ENCODE assay signal across 6 cellular contexts in the genomic region with DNA sequence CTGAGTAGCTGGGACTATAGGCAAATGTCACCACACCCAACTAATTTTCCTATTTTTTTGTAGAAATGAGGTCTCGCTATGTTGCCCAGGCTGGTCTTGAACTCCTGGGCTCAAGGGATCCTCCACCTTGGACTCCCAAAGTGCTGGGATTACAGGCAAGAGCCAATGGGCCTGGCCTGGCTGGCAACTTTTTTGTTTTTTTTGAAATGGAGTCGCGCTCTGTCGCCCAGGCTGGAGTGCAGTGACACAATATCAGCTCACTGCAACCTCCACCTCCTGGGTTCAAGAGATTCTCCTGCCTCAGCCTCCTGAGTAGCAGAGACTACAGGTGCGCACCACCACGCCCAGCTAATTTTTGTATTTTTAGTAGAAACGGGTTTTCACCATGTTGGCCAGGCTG. TPM values are rescaled to one million over a fixed set of nuclear protein-coding genes. Genes with fewer than 3 reads are reported as not detected.
DNase-seq lines count a peak whose midpoint lies in the region; ATAC-seq, FAIRE-seq and TF ChIP-seq lines count a peak whose summit lies in the region.
"Not testable (repeated sequence)": the region's sequence is repeated elsewhere in the genome, so short reads cannot be mapped to it uniquely, and the experiment has no call there.

No MANE protein-coding gene starts in this region.

- H4K8ac ChIP-seq in trophoblast cell (ENCODE audit: low read depth, low read length) = not testable (repeated sequence)

- H3K79me2 ChIP-seq in DND-41 (ENCODE audit: insufficient read depth, low read length) = peaks cover 87% of the 10 kb centered on the region
- peaks cover 86% of the 10 kb centered on the region for H3K79me2 ChIP-seq in Loucy (ENCODE audit: insufficient read depth, low read length)
- peaks cover 78% of the 10 kb centered on the region for H3K79me2 ChIP-seq in PC-9 (ENCODE audit: low read depth)
- peaks cover 89% of the 10 kb centered on the region for H3K79me2 ChIP-seq in K562 (ENCODE audit: control insufficient read depth, insufficient read depth, low read length)
- H3K79me2 ChIP-seq in trophoblast cell (ENCODE audit: control insufficient read depth, insufficient read depth, low read length, poor library complexity) = peaks cover 15% of the 10 kb centered on the region

- H3K4me1 ChIP-seq in BLaER1 treated with 17β-estradiol and CSF1 and Interleukin-3, amounts not matched to agents 10 nM and 100 nM = peaks cover 24 to 70% (median 34%) of the 10 kb centered on the region in 10 experiments
- peaks cover 69% of the 10 kb centered on the region for H3K4me1 ChIP-seq in DND-41 (ENCODE audit: insufficient read depth, low read length)
- peaks cover 62% of the 10 kb centered on the region for H3K4me1 ChIP-seq in Loucy (ENCODE audit: insufficient read depth, low read length, poor library complexity, severe bottlenecking)
- peaks cover 23% of the 10 kb centered on the region for H3K4me1 ChIP-seq in PC-9 (replicated peaks; ENCODE audit: insufficient read depth)
- peaks cover 18 to 20% of the 10 kb centered on the region in 2 experiments; a peak in 4 of 5 replicates for H3K4me1 ChIP-seq in K562 (replicated peaks in 1 of 2; ENCODE audit: control insufficient read depth in 2 of 2, insufficient read depth in 2 of 2, low read length in 2 of 2)
- H3K4me1 ChIP-seq in trophoblast cell (ENCODE audit: control insufficient read depth in 1 of 2, insufficient read depth in 2 of 2, low read length in 2 of 2) = not testable (repeated sequence)

- BruUV-seq in PC-9 (replicated peaks; lab: Mats Ljungman, UMichigan) = TSS peak; percentile 1
- not testable (repeated sequence) for BruUV-seq in K562 (replicated peaks; lab: Mats Ljungman, UMichigan)

- not testable (repeated sequence) for TF ChIP-seq POLR2A in K562 (conservative IDR thresholded peaks at IDR 0.05)

- not testable (repeated sequence) for H3K9ac ChIP-seq in BLaER1 treated with 17β-estradiol and CSF1 and Interleukin-3, amounts not matched to agents 10 nM and 100 nM; DND-41 (ENCODE audit: low read depth, low read length); Loucy (ENCODE audit: low read depth, low read length, poor library complexity, severe bottlenecking); K562 (ENCODE audit: insufficient read depth in 1 of 2, low read depth in 2 of 2, low read length in 2 of 2); trophoblast cell (ENCODE audit: low read length)

- not testable (repeated sequence) for H2AK5ac ChIP-seq in trophoblast cell (ENCODE audit: low read length)

- H2BK5ac ChIP-seq in trophoblast cell (ENCODE audit: low read depth, low read length, poor library complexity) = not testable (repeated sequence)

- not testable (repeated sequence) for TF ChIP-seq CTCF in DND-41 (IDR thresholded peaks at IDR 0.05; ENCODE audit: borderline replicate concordance, extremely low read depth, low read length, poor library complexity, severe bottlenecking); Loucy (conservative IDR thresholded peaks at IDR 0.05; ENCODE audit: low read length); PC-9 (conservative IDR thresholded peaks at IDR 0.05); K562 (IDR thresholded peaks at IDR 0.05 in 2 of 3, conservative IDR thresholded peaks at IDR 0.05 in 1 of 3; ENCODE audit: insufficient read depth in 2 of 3, low read depth in 1 of 3, low read length in 3 of 3)

- H3K9me3 ChIP-seq in BLaER1 treated with 17β-estradiol and CSF1 and Interleukin-3, amounts not matched to agents 10 nM and 100 nM (replicated peaks in 1 of 11); DND-41 (ENCODE audit: insufficient read depth, low read length, severe bottlenecking); Loucy (ENCODE audit: insufficient read depth, low read depth, low read length); PC-9 (ENCODE audit: insufficient read depth, low read depth); K562 (replicated peaks; ENCODE audit: control insufficient read depth, insufficient read depth, low read depth, low read length); trophoblast cell (ENCODE audit: insufficient read depth, low read depth, low read length): not testable (repeated sequence)

- not testable (repeated sequence) for H3K27ac ChIP-seq in BLaER1 treated with 17β-estradiol and CSF1 and Interleukin-3, amounts not matched to agents 10 nM and 100 nM; DND-41 (ENCODE audit: low read length); PC-9; K562 (ENCODE audit: extremely low read depth, low read depth, low read length); trophoblast cell (ENCODE audit: low read depth, low read length)

- TF ChIP-seq EP300 in K562 (IDR thresholded peaks at IDR 0.05; ENCODE audit: low read length) = not testable (repeated sequence)

- H2BK12ac ChIP-seq in trophoblast cell (ENCODE audit: low read length) = not testable (repeated sequence)

- H3K27me3 ChIP-seq in BLaER1 treated with 17β-estradiol and CSF1 and Interleukin-3, amounts not matched to agents 10 nM and 100 nM; DND-41 (ENCODE audit: insufficient read depth, low read length, poor library complexity); Loucy (ENCODE audit: insufficient read depth, low read length, poor library complexity, severe bottlenecking); PC-9 (ENCODE audit: insufficient read depth, low read depth); K562 (ENCODE audit: control insufficient read depth in 2 of 2, insufficient read depth in 2 of 2, low read length in 2 of 2); trophoblast cell (ENCODE audit: insufficient read depth, low read length): not testable (repeated sequence)

- H3K23ac ChIP-seq in trophoblast cell (ENCODE audit: low read length) = not testable (repeated sequence)

- H3K14ac ChIP-seq in trophoblast cell (ENCODE audit: low read length) = not testable (repeated sequence)

- DNase-seq in DND-41; PC-9; K562 (ENCODE audit: extremely low read depth in 1 of 4, low spot score in 3 of 4); trophoblast cell: not testable (repeated sequence)

- not testable (repeated sequence) for ATAC-seq in DND-41 (ENCODE audit: insufficient read depth, low read depth); K562

- H2AFZ ChIP-seq in DND-41 (ENCODE audit: low read depth, low read length); Loucy (ENCODE audit: low read length); PC-9; K562 (ENCODE audit: low read depth, low read length); trophoblast cell (ENCODE audit: insufficient read depth, low read length, poor library complexity): not testable (repeated sequence)

- H3K36me3 ChIP-seq in BLaER1 treated with 17β-estradiol and CSF1 and Interleukin-3, amounts not matched to agents 10 nM and 100 nM = peaks cover 24 to 64% (median 53%) of the 10 kb centered on the region in 11 experiments
- H3K36me3 ChIP-seq in DND-41 (ENCODE audit: insufficient read depth, low read length) (peaks cover 37% of the 10 kb centered on the region), K562 (ENCODE audit: control insufficient read depth, insufficient read depth, low read length) (peaks cover 46% of the 10 kb centered on the region)
- H3K36me3 ChIP-seq in Loucy (ENCODE audit: insufficient read depth, low read length); PC-9 (ENCODE audit: low read depth); trophoblast cell (ENCODE audit: control insufficient read depth in 1 of 2, insufficient read depth in 2 of 2, low read length in 2 of 2): not testable (repeated sequence)

- not testable (repeated sequence) for H4K12ac ChIP-seq in trophoblast cell (ENCODE audit: low read depth, low read length)

- not testable (repeated sequence) for H2BK120ac ChIP-seq in trophoblast cell (ENCODE audit: insufficient read depth, low read length, poor library complexity)

- 91% methylated on average over 7 of the region's 7 CpGs for WGBS in K562 (ENCODE audit: insufficient coverage, low coverage, missing lambda C conversion rate)
- WGBS in trophoblast cell (ENCODE audit: extremely low coverage, insufficient coverage, insufficient read length) = no CpG with 5 or more reads among the region's 7 CpGs

- H4K91ac ChIP-seq in trophoblast cell (ENCODE audit: low read depth, low read length) = not testable (repeated sequence)

- not testable (repeated sequence) for H3K9me1 ChIP-seq in K562 (ENCODE audit: control insufficient read depth, insufficient read depth, low read length)

- not testable (repeated sequence) for H3K9me2 ChIP-seq in Loucy (replicated peaks; ENCODE audit: low read depth, low read length); PC-9 (ENCODE audit: insufficient read depth)

- CTCF ChIA-PET in PC-9 (lab: Charles Lee); K562 (lab: Yijun Ruan, JAX; ENCODE audit: low intra/inter-chr PET ratio): not testable (repeated sequence)

- 0 out of 20 replicates have a peak overlapping the region, but pooled peaks of 1 of the 10 experiments have one; percentile 14 for H3K4me3 ChIP-seq in BLaER1 treated with 17β-estradiol and CSF1 and Interleukin-3, amounts not matched to agents 10 nM and 100 nM
- H3K4me3 ChIP-seq in DND-41 (ENCODE audit: low read depth in 1 of 2, low read length in 2 of 2); Loucy (ENCODE audit: low read length, poor library complexity, severe bottlenecking); PC-9; K562; trophoblast cell (ENCODE audit: low read depth, low read length): not testable (repeated sequence)

- H3K4me2 ChIP-seq in BLaER1 treated with 17β-estradiol and CSF1 and Interleukin-3, amounts not matched to agents 10 nM and 100 nM = peak overlapping the region; percentile 52 to 97 (median 89); a peak in 20 of 22 replicates
- peak overlapping the region; percentile 67 for H3K4me2 ChIP-seq in DND-41 (ENCODE audit: insufficient read depth, low read length)
- H3K4me2 ChIP-seq in Loucy (ENCODE audit: low read depth, low read length, poor library complexity, severe bottlenecking) = peak overlapping the region; percentile 96
- not testable (repeated sequence) for H3K4me2 ChIP-seq in PC-9; K562 (ENCODE audit: insufficient read depth, low read length); trophoblast cell (ENCODE audit: low read length)

- FAIRE-seq in K562 (lab: Jason Lieb, UNC) = not testable (repeated sequence)

- H3K79me1 ChIP-seq in trophoblast cell (ENCODE audit: low read length) = not testable (repeated sequence)

- not testable (repeated sequence) for H3K18ac ChIP-seq in trophoblast cell (ENCODE audit: low read length)

- H3K4ac ChIP-seq in trophoblast cell (ENCODE audit: low read depth, low read length) = peak overlapping the region; percentile 36

- in situ Hi-C loops in K562 (cut with MboI) = not testable (repeated sequence)

- H4K20me1 ChIP-seq in BLaER1 treated with 17β-estradiol and CSF1 and Interleukin-3, amounts not matched to agents 10 nM and 100 nM = peaks cover 49 to 75% (median 67%) of the 10 kb centered on the region in 11 experiments; a peak in 21 of 22 replicates
- H4K20me1 ChIP-seq in DND-41 (ENCODE audit: insufficient read depth, low read length) (peaks cover 49% of the 10 kb centered on the region), Loucy (ENCODE audit: insufficient read depth, low read length, poor library complexity, severe bottlenecking) (peaks cover 68% of the 10 kb centered on the region), PC-9 (ENCODE audit: insufficient read depth) (peaks cover 31% of the 10 kb centered on the region), K562 (replicated peaks; ENCODE audit: control insufficient read depth, insufficient read depth, low read length) (peaks cover 35% of the 10 kb centered on the region)

- intact Hi-C loops in PC-9 (cut with micrococcal nuclease; ENCODE audit: unreplicated experiment); K562 (cut with micrococcal nuclease): not testable (repeated sequence)

- POLR2A ChIA-PET in PC-9 (lab: Charles Lee; ENCODE audit: unreplicated experiment) = interaction anchor here (0.6 kb wide), 1 partner anchor 144 kb away, joined by 3 read pairs; no protein-coding TSS in a partner anchor
- POLR2A ChIA-PET in K562 (lab: Yijun Ruan, JAX) = interaction anchor here (0.6 to 5.6 kb wide), 8 partner anchors 8 to 555 kb away, joined by 3 to 149 read pairs (median 4); no protein-coding TSS in a partner anchor

- TF ChIP-seq RAD21 in K562 (CRISPR knock-in tag; conservative IDR thresholded peaks at IDR 0.05 in 1 of 2, IDR thresholded peaks at IDR 0.05 in 1 of 2) = not testable (repeated sequence)

- H3F3A ChIP-seq in Loucy (ENCODE audit: low read depth) = not testable (repeated sequence)
- H3F3A ChIP-seq in PC-9 (ENCODE audit: insufficient read depth, low read depth) = peaks cover 13% of the 10 kb centered on the region

RNA-seq across cellular contexts. Expression of a gene that starts 3.5 kb away (rescaled TPM):
- total RNA-seq in PC-9 (2021) (56.6 and 59.2 TPM in 2 replicates), K562 (2014; rRNA removed) (97.4 and 108 TPM in 2 replicates), K562 (2014; rRNA removed; fragmentation: Illumina TruSeq; extraction: Trizol) (110 and 113 TPM in 2 replicates), K562 (2015; rRNA removed; fragmentation: Illumina TruSeq; extraction: Trizol) (112 and 120 TPM in 2 replicates), K562 (2021) (111 and 118 TPM in 2 replicates)
- 125 and 155 TPM in 2 replicates for total RNA-seq in K562 (2011; cell fraction: chromatin; rRNA removed; ENCODE audit: low replicate concordance)
- 66.7 and 71.2 TPM in 2 replicates for total RNA-seq in K562 (2011; cell fraction: nucleolus; rRNA removed)
- total RNA-seq in K562 (2011; cell fraction: nucleoplasm; rRNA removed) = 79.6 and 84.8 TPM in 2 replicates
- polyA plus RNA-seq in K562 (2011; rRNA removed) (92.3 and 125 TPM in 2 replicates), K562 (2014; fragmentation: Illumina TruSeq; extraction: Trizol) (123 and 124 TPM in 2 replicates), K562 (2014; fragmentation: Nextera tagmentation; extraction: Ambion mirVana) (10 to 100 TPM; 35.8 to 46.0 TPM), K562 (2014; rRNA removed) (87.2 and 93.9 TPM in 2 replicates)
- 91.4 and 102 TPM in 2 replicates for polyA plus RNA-seq in K562 (2011; cell fraction: cytosol; rRNA removed)
- polyA plus RNA-seq in K562 (2011; cell fraction: nucleus; rRNA removed) = 131 and 151 TPM in 2 replicates
- 89.9 and 94.1 TPM in 2 replicates for polyA plus RNA-seq in K562 (2012)
- polyA minus RNA-seq in K562 (2011; rRNA and poly(A)+ RNA removed) = 177 and 236 TPM in 2 replicates
- polyA minus RNA-seq in K562 (2011; cell fraction: cytosol; rRNA and poly(A)+ RNA removed) = 67.4 and 93.8 TPM in 2 replicates
- 61.0 and 114 TPM in 2 replicates for polyA minus RNA-seq in K562 (2011; cell fraction: nucleus; rRNA and poly(A)+ RNA removed)
- polyA plus RNA-seq in trophoblast cell (2013) = 31.6 TPM in 2 replicates
